15 cellular contexts compared by ENCODE assay signal in genomic region chr12:132510111-132510724, GRCh38. TPM values are rescaled to one million over a fixed set of nuclear protein-coding genes. Genes with fewer than 3 reads are reported as not detected.
DNase-seq lines count a peak whose midpoint lies in the region; ATAC-seq and TF ChIP-seq lines count a peak whose summit lies in the region.
"Had no signal": no experiment of that assay in that cellular context is flagged by ENCODE, and none has a peak within 500 bp of the region (broad histone marks: within the 10 kb centered on the region; RNA-seq: fewer than 3 reads in every experiment).

No MANE protein-coding gene starts in this region.

- no peak overlapping the region for H3K4me3 ChIP-seq in left ventricle myocardium inferior
- H3K4me3 ChIP-seq in right atrium auricular region: no peak overlapping the region
- H3K4me3 ChIP-seq in DND-41 (ENCODE audit: low read depth in 1 of 2, low read length in 2 of 2): no peak overlapping the region
- peak overlapping the region; percentile 4; the same call in 1 of the 2 replicates for H3K4me3 ChIP-seq in SK-N-MC
- no peak overlapping the region for H3K4me3 ChIP-seq in testis
- H3K4me3 ChIP-seq: GM12878, HAP-1 had no signal

- no peak overlapping the region for H3K4me2 ChIP-seq in DND-41 (ENCODE audit: insufficient read depth, low read length)

- H3K27ac ChIP-seq in left ventricle myocardium inferior (replicated peaks) (peak overlapping the region; percentile 33), right atrium auricular region (no peak overlapping the region), DND-41 (ENCODE audit: low read length) (no peak overlapping the region), SK-N-MC (peak overlapping the region; percentile 75), testis (peak overlapping the region; percentile 51 to 59)
- H3K27ac ChIP-seq: C4-2B had no signal

- 0 out of 3 replicates have a peak, but pooled peaks have one; percentile 18 for ATAC-seq in DND-41 (ENCODE audit: insufficient read depth, low read depth)
- ATAC-seq: GM12878 had no signal

- TF ChIP-seq POLR2A in testis (IDR thresholded peaks at IDR 0.05): no peak

- peaks cover 5% of the 10 kb centered on the region for H3K9me3 ChIP-seq in left ventricle myocardium inferior (replicated peaks)
- no peaks in the 10 kb centered on the region for H3K9me3 ChIP-seq in right atrium auricular region
- no peaks in the 10 kb centered on the region for H3K9me3 ChIP-seq in DND-41 (ENCODE audit: insufficient read depth, low read length, severe bottlenecking)
- H3K9me3 ChIP-seq in SK-N-MC (ENCODE audit: low read depth, low read length): no peaks in the 10 kb centered on the region
- no peaks in the 10 kb centered on the region for H3K9me3 ChIP-seq in testis
- H3K9me3 ChIP-seq: BE2C, HAP-1 had no signal

- no peak for TF ChIP-seq CTCF in left ventricle myocardium inferior (IDR thresholded peaks at IDR 0.05; ENCODE audit: borderline replicate concordance)
- TF ChIP-seq CTCF in right atrium auricular region (IDR thresholded peaks at IDR 0.05): no peak
- no peak for TF ChIP-seq CTCF in DND-41 (IDR thresholded peaks at IDR 0.05; ENCODE audit: borderline replicate concordance, extremely low read depth, low read length, poor library complexity, severe bottlenecking)
- no peak for TF ChIP-seq CTCF in testis (IDR thresholded peaks at IDR 0.05)

- H3K36me3 ChIP-seq in left ventricle myocardium inferior (peaks cover 27% of the 10 kb centered on the region), right atrium auricular region (peaks cover 28% of the 10 kb centered on the region), DND-41 (ENCODE audit: insufficient read depth, low read length) (peaks cover 15% of the 10 kb centered on the region), SK-N-MC (ENCODE audit: insufficient read depth, low read length) (peaks cover 10% of the 10 kb centered on the region; the same call in 1 of the 2 replicates), testis (ENCODE audit: low read depth, missing control alignments) (no peaks in the 10 kb centered on the region)

- peaks cover 55% of the 10 kb centered on the region for H4K20me1 ChIP-seq in DND-41 (ENCODE audit: insufficient read depth, low read length)

- peaks cover 60% of the 10 kb centered on the region for H3K4me1 ChIP-seq in left ventricle myocardium inferior
- peaks cover 0 to 49% of the 10 kb centered on the region in 2 donors for H3K4me1 ChIP-seq in right atrium auricular region
- no peaks in the 10 kb centered on the region for H3K4me1 ChIP-seq in DND-41 (ENCODE audit: insufficient read depth, low read length)
- H3K4me1 ChIP-seq in testis: peaks cover 77% of the 10 kb centered on the region
- H3K4me1 ChIP-seq: HAP-1 had no signal

- peaks cover 31% of the 10 kb centered on the region for H3K79me2 ChIP-seq in DND-41 (ENCODE audit: insufficient read depth, low read length)

- H2AFZ ChIP-seq in DND-41 (ENCODE audit: low read depth, low read length): no peak overlapping the region

- intact Hi-C loops in left ventricle myocardium inferior (cut with micrococcal nuclease): no loop called here
- intact Hi-C loops in testis (cut with DNase I; ENCODE audit: low total_unique reads): no loop called here

- H3K9ac ChIP-seq in DND-41 (ENCODE audit: low read depth, low read length) (no peak overlapping the region), SK-N-MC (ENCODE audit: insufficient read length) (no peak overlapping the region)

- H3K27me3 ChIP-seq in left ventricle myocardium inferior (ENCODE audit: low read depth) (no peaks in the 10 kb centered on the region), right atrium auricular region (no peaks in the 10 kb centered on the region), DND-41 (ENCODE audit: insufficient read depth, low read length, poor library complexity) (no peaks in the 10 kb centered on the region), testis (no peaks in the 10 kb centered on the region)
- H3K27me3 ChIP-seq: BE2C had no signal

- 70 to 72% methylated on average over 22 to 32 of the region's 33 CpGs for whole genome bisulfite sequencing in testis, 2 donors

- DNase-seq in left ventricle myocardium inferior: no peak
- no peak for DNase-seq in right atrium auricular region (ENCODE audit: low spot score)
- no peak for DNase-seq in DND-41
- no peak for DNase-seq in SK-N-MC (ENCODE audit: low read depth, low spot score)
- peak; percentile 72 for DNase-seq in testis
- DNase-seq in AML-193 (lab: John Stamatoyannopoulos, UW): no peak
- DNase-seq in H4 (ENCODE audit: low spot score): no peak
- DNase-seq: BE2C; CD4-positive, alpha-beta T cell; DMS153; DMS79; GOT3 had no signal

RNA-seq across cellular contexts. Expression of gene FBRSL1, which starts 20.3 kb away (rescaled TPM):
- total RNA-seq in left ventricle myocardium inferior: 66.0 TPM
- 10 to 100 TPM; 19.3 to 20.4 TPM for total RNA-seq in right atrium auricular region
- total RNA-seq in testis: 10 to 100 TPM; 88.3 to 98.9 TPM
- polyA plus RNA-seq in testis (ENCODE audit: insufficient read depth, low read depth, low replicate concordance): 51.1 TPM
- total RNA-seq in H4 (2014; rRNA removed; shearing (Covaris generic)): 1.5 and 1.8 TPM in 2 replicates

Comparison
In these comparisons a context has a peak if more than half of its experiments do, and no peak if none do; other contexts are left out.
1. H3K27ac ChIP-seq: peak in left ventricle myocardium inferior (single experiment), SK-N-MC (single experiment) and testis (2 of 2); none in right atrium auricular region (0 of 2) and DND-41 (single experiment).